Comparison of ENCODE assay signal across 11 cellular contexts in the genomic region with DNA sequence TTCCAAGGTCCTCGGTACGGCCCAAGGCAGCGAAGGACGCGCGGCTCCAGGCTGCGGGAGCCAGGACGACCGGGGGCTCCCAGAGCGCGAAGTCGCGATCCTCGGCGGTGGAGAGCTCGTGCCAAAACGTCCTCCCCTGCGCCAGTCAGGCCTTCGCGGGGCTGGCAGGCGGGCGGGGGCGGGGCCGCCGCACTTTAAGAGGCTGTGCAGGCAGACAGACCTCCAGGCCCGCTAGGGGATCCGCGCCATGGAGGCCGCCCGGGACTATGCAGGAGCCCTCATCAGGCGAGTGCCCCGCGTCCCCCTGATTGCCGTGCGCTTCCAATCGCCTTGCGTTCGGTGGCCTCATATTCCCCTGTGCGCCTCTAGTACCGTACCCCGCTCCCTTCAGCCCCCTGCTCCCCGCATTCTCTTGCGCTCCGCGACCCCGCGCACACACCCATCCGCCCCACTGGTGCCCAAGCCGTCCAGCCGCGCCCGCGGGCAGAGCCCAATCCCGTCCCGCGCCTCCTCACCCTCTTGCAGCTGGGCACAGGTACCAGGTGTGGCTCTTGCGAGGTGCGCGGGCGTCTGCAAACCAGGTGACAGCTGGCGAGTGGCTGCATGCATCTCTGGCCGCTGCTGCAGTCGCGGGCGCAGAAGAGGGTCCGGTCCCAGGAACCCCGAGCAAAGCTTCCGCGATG. TPM values are rescaled to one million over a fixed set of nuclear protein-coding genes. Genes with fewer than 3 reads are reported as not detected.
DNase-seq lines count a peak whose midpoint lies in the region; ATAC-seq and TF ChIP-seq lines count a peak whose summit lies in the region.
"Had no signal": no experiment of that assay in that cellular context is flagged by ENCODE, and none has a peak within 500 bp of the region (broad histone marks: within the 10 kb centered on the region; RNA-seq: fewer than 3 reads in every experiment).

A gene with protein sequence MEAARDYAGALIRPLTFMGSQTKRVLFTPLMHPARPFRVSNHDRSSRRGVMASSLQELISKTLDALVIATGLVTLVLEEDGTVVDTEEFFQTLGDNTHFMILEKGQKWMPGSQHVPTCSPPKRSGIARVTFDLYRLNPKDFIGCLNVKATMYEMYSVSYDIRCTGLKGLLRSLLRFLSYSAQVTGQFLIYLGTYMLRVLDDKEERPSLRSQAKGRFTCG (plus strand): TSS at position 225 of the 683 bp plus-strand sequence. CDS start 23 bp downstream, at position 248.

- H3K4me1 ChIP-seq in colonic mucosa = no peaks in the 10 kb centered on the region
- no peaks in the 10 kb centered on the region for H3K4me1 ChIP-seq in effector memory CD4-positive, alpha-beta T cell (ENCODE audit: control insufficient read depth, insufficient read depth, low read length, poor library complexity, severe bottlenecking)

- peak; percentile 16 for ATAC-seq in stimulated activated naive CD8-positive, alpha-beta T cell treated with anti-CD3 and anti-CD28 coated beads, Interleukin-15, amount 100 ng/mL, for 72 hours
- ATAC-seq in HG03045 (IDR thresholded peaks at IDR 0.05; ENCODE audit: unreplicated experiment) (no peak), HG03159 (IDR thresholded peaks at IDR 0.05; ENCODE audit: unreplicated experiment) (no peak)

- H3K4me1 Mint-ChIP-seq in stimulated activated naive CD8-positive, alpha-beta T cell treated with anti-CD3 and anti-CD28 coated beads, Interleukin-15, amount 100 ng/mL, for 72 hours = peaks cover 14% of the 10 kb centered on the region
- H3K4me1 Mint-ChIP-seq: IgD-negative memory B cell had no signal

- no peak within 1 kb of the TSS for H3K27ac Mint-ChIP-seq in stimulated activated naive CD8-positive, alpha-beta T cell treated with anti-CD3 and anti-CD28 coated beads, Interleukin-15, amount 100 ng/mL, for 72 hours

- no peaks in the 10 kb centered on the region for H3K9me3 ChIP-seq in colonic mucosa
- H3K9me3 ChIP-seq in effector memory CD4-positive, alpha-beta T cell (ENCODE audit: control insufficient read depth, low read length) = no peaks in the 10 kb centered on the region

- no peak for TF ChIP-seq CTCF in colonic mucosa (IDR thresholded peaks at IDR 0.05)

- H3K27ac ChIP-seq in colonic mucosa = no peak within 1 kb of the TSS
- no peak within 1 kb of the TSS for H3K27ac ChIP-seq in effector memory CD4-positive, alpha-beta T cell (ENCODE audit: insufficient read depth, low read length, poor library complexity, severe bottlenecking)

- H3K4me3 ChIP-seq in colonic mucosa = peak within 1 kb of the TSS; percentile 10
- H3K4me3 ChIP-seq in effector memory CD4-positive, alpha-beta T cell (ENCODE audit: insufficient read depth, low read depth, low read length, poor library complexity, severe bottlenecking) = no peak within 1 kb of the TSS

- peaks cover 92% of the 10 kb centered on the region for H3K27me3 Mint-ChIP-seq in stimulated activated naive CD8-positive, alpha-beta T cell treated with anti-CD3 and anti-CD28 coated beads, Interleukin-15, amount 100 ng/mL, for 72 hours

- H3K9me3 Mint-ChIP-seq in stimulated activated naive CD8-positive, alpha-beta T cell treated with anti-CD3 and anti-CD28 coated beads, Interleukin-15, amount 100 ng/mL, for 72 hours = no peaks in the 10 kb centered on the region
- H3K9me3 Mint-ChIP-seq: IgD-negative memory B cell had no signal

- peak in 2 of 3 experiments; percentile 31 to 43 for DNase-seq in NCI-H1417 (lab: John Stamatoyannopoulos, UW)
- DNase-seq in NCI-H1417 treated with DMSO at 0.1 percent for 48 hours (lab: John Stamatoyannopoulos, UW) = no peak
- no peak for DNase-seq in colonic mucosa
- DNase-seq in left kidney (ENCODE audit: low read depth, low spot score) = peak; percentile 78
- DNase-seq in stimulated activated naive CD8-positive, alpha-beta T cell treated with anti-CD3 and anti-CD28 coated beads, Interleukin-15, amount 100 ng/mL, for 72 hours = no peak
- DNase-seq in effector memory CD4-positive, alpha-beta T cell = no peak
- DNase-seq: central memory CD4-positive, alpha-beta T cell had no signal

- peaks cover 20% of the 10 kb centered on the region for H3K27me3 ChIP-seq in colonic mucosa
- H3K27me3 ChIP-seq in effector memory CD4-positive, alpha-beta T cell (replicated peaks; ENCODE audit: control insufficient read depth, insufficient read depth, low read length, poor library complexity, severe bottlenecking) = peaks cover 3% of the 10 kb centered on the region

- H3K36me3 ChIP-seq in colonic mucosa = no peaks in the 10 kb centered on the region
- H3K36me3 ChIP-seq in effector memory CD4-positive, alpha-beta T cell (ENCODE audit: control insufficient read depth, insufficient read depth, low read length) = no peaks in the 10 kb centered on the region

- intact Hi-C loops in colonic mucosa (cut with DNase I) = no loop called here

- H3K9ac ChIP-seq in colonic mucosa (ENCODE audit: low read depth in 2 of 2, low read length in 2 of 2) = no peak within 1 kb of the TSS

- peak within 1 kb of the TSS in 1 of 2 donors; percentile 37 for H3K4me3 Mint-ChIP-seq in stimulated activated naive CD8-positive, alpha-beta T cell treated with anti-CD3 and anti-CD28 coated beads, Interleukin-15, amount 100 ng/mL, for 72 hours
- H3K4me3 Mint-ChIP-seq: IgD-negative memory B cell had no signal

RNA-seq across cellular contexts. Expression of the gene that starts here (rescaled TPM):
- total RNA-seq in colonic mucosa = not detected
- total RNA-seq: renal cortical epithelial cell had no signal

Comparison
In these comparisons a context has a peak if more than half of its experiments do, and no peak if none do; other contexts are left out.
1. DNase-seq: peak in NCI-H1417 (2 of 3) and left kidney (single experiment); none in NCI-H1417 treated with DMSO at 0.1 percent for 48 hours (single experiment), colonic mucosa (single experiment), stimulated activated naive CD8-positive, alpha-beta T cell treated with anti-CD3 and anti-CD28 coated beads, Interleukin-15, amount 100 ng/mL, for 72 hours (0 of 2) and effector memory CD4-positive, alpha-beta T cell (0 of 3).